In genomic region chr6:26055670-26056582, GRCh38 we compare ENCODE assay signal across 8 cellular contexts. TPM values are rescaled to one million over a fixed set of nuclear protein-coding genes. Genes with fewer than 3 reads are reported as not detected.
A peak's percentile ranks its signal among the peaks of the same experiment; 100 is the strongest.
DNase-seq lines count a peak whose midpoint lies in the region; ATAC-seq lines count a peak whose summit lies in the region.

No MANE protein-coding gene starts in this region.

- WGBS in esophagus, 2 donors: 0 to 1% methylated on average over 51 of the region's 51 CpGs

- H3K27me3 Mint-ChIP-seq in activated T-cell treated with anti-CD3 and anti-CD28 coated beads, Interleukin-2, amount 50 U/mL, for 4 hours (ENCODE audit: low read depth): no peaks in the 10 kb centered on the region

- peaks cover 19% of the 10 kb centered on the region for H3K4me1 Mint-ChIP-seq in activated T-cell treated with anti-CD3 and anti-CD28 coated beads, Interleukin-2, amount 50 U/mL, for 4 hours (ENCODE audit: low read depth)

- no peaks in the 10 kb centered on the region for H3K9me3 ChIP-seq in esophagus (ENCODE audit: control insufficient read depth in 2 of 2, insufficient read depth in 1 of 2, low read depth in 1 of 2, low read length in 1 of 2)
- no peaks in the 10 kb centered on the region for H3K9me3 ChIP-seq in mucosa of stomach (ENCODE audit: control insufficient read depth, low read length)

- peak; percentile 65 for ATAC-seq in GM21576 (IDR thresholded peaks at IDR 0.05; ENCODE audit: unreplicated experiment)
- ATAC-seq in activated T-cell treated with anti-CD3 and anti-CD28 coated beads, Interleukin-2, amount 50 U/mL, for 4 hours: peak; percentile 85 to 90

- no peaks in the 10 kb centered on the region for H3K9me3 Mint-ChIP-seq in activated T-cell treated with anti-CD3 and anti-CD28 coated beads, Interleukin-2, amount 50 U/mL, for 4 hours

- H3K4me3 ChIP-seq in esophagus (ENCODE audit: low read depth in 1 of 2, low read length in 2 of 2): peak overlapping the region; percentile 53 to 79
- H3K4me3 ChIP-seq in mucosa of stomach (ENCODE audit: low read length): peak overlapping the region; percentile 73

- DNase-seq in DMS153 (lab: John Stamatoyannopoulos, UW) (peak; percentile 63), HuH-7.5 (ENCODE audit: low spot score) (peak; percentile 51), OCI-M1 (lab: John Stamatoyannopoulos, UW) (peak; percentile 99)
- DNase-seq in activated T-cell treated with anti-CD3 and anti-CD28 coated beads, Interleukin-2, amount 50 U/mL, for 4 hours: peak; percentile 69
- DNase-seq in stimulated activated CD8-positive, alpha-beta memory T cell treated with anti-CD3 and anti-CD28 coated beads, Interleukin-7, amount 100 ng/mL, for 24 hours (ENCODE audit: low read depth): peak; percentile 59

- peak overlapping the region; percentile 95 to 96 for H3K27ac ChIP-seq in esophagus (ENCODE audit: low read depth in 2 of 2, low read length in 1 of 2)

- H3K27me3 ChIP-seq in esophagus (ENCODE audit: control insufficient read depth in 1 of 2, insufficient read depth in 2 of 2, low read length in 2 of 2): no peaks in the 10 kb centered on the region
- no peaks in the 10 kb centered on the region for H3K27me3 ChIP-seq in mucosa of stomach (ENCODE audit: control insufficient read depth, insufficient read depth, low read length)

- H3K4me1 ChIP-seq in esophagus (ENCODE audit: control insufficient read depth in 2 of 2, insufficient read depth in 2 of 2, low read length in 1 of 2) (no peaks in the 10 kb centered on the region), mucosa of stomach (ENCODE audit: control insufficient read depth, insufficient read depth, low read length) (peaks cover 27% of the 10 kb centered on the region)

- H3K36me3 ChIP-seq in esophagus (ENCODE audit: control insufficient read depth in 2 of 2, insufficient read depth in 2 of 2, low read length in 1 of 2) (no peaks in the 10 kb centered on the region), mucosa of stomach (ENCODE audit: control insufficient read depth, insufficient read depth, low read length) (no peaks in the 10 kb centered on the region)

- peak overlapping the region; percentile 93 for H3K4me3 Mint-ChIP-seq in activated T-cell treated with anti-CD3 and anti-CD28 coated beads, Interleukin-2, amount 50 U/mL, for 4 hours

- no peaks in the 10 kb centered on the region for H3K36me3 Mint-ChIP-seq in activated T-cell treated with anti-CD3 and anti-CD28 coated beads, Interleukin-2, amount 50 U/mL, for 4 hours (ENCODE audit: insufficient read depth)

- peak overlapping the region; percentile 97 for H3K9ac ChIP-seq in mucosa of stomach (ENCODE audit: low read length)

RNA-seq across cellular contexts. Expression of gene HFE, which starts 31.3 kb away (rescaled TPM):
- total RNA-seq in activated T-cell treated with anti-CD3 and anti-CD28 coated beads, Interleukin-2, amount 50 U/mL, for 4 hours: under 1 TPM in 1 of 3 donors, not detected in 2; 0.28 TPM
- 1 to 10 TPM; 2.2 to 2.6 TPM for polyA plus RNA-seq in esophagus

Comparison
In these comparisons a context has a peak if more than half of its experiments do, and no peak if none do; other contexts are left out.
1. Peak in every context shown above with its lines: DNase-seq, ATAC-seq, H3K4me3 ChIP-seq and H3K27ac ChIP-seq.